ENCODE assay signal across 1 cellular context in genomic region chr1:47569681-47570470, GRCh38.
TF ChIP-seq lines count a peak whose summit lies in the region.

No MANE protein-coding gene starts in this region.

TF ChIP-seq in HEK293, 187 proteins besides CTCF, POLR2A, EP300 and RAD21 (continued from another document):
- no peak for TF ChIP-seq ZSCAN5A (tag by site-specific recombination; IDR thresholded peaks at IDR 0.05)
- TF ChIP-seq TRIM28 (IDR thresholded peaks at IDR 0.05; ENCODE audit: borderline replicate concordance, low read length), result no peak; the same call in 1 of the 2 replicates
- TF ChIP-seq ZNF600 (tag by site-specific recombination; IDR thresholded peaks at IDR 0.05), result peak; percentile 76; the same call in 1 of the 2 replicates
- TF ChIP-seq ZNF266 (tag by site-specific recombination; IDR thresholded peaks at IDR 0.05; ENCODE audit: low read depth), result no peak
- peak; percentile 41; the same call in 1 of the 2 replicates for TF ChIP-seq ZBTB17 (tag by site-specific recombination; IDR thresholded peaks at IDR 0.05)
- no peak for TF ChIP-seq ZNF394 (tag by site-specific recombination; IDR thresholded peaks at IDR 0.05; ENCODE audit: borderline replicate concordance)
- TF ChIP-seq PRDM1 (tag by site-specific recombination; IDR thresholded peaks at IDR 0.05), result no peak
- TF ChIP-seq ZNF560 (tag by site-specific recombination; IDR thresholded peaks at IDR 0.05; ENCODE audit: borderline replicate concordance), result no peak
- TF ChIP-seq ZNF621 (tag by site-specific recombination; IDR thresholded peaks at IDR 0.05), result no peak
TF ChIP-seq in HEK293: peak in this region for 9.
